Comparison of ENCODE assay signal across 19 cellular contexts in genomic region chr2:71560286-71561011, GRCh38.
DNase-seq lines count a peak whose midpoint lies in the region; ATAC-seq and TF ChIP-seq lines count a peak whose summit lies in the region.
"Had no signal": no experiment of that assay in that cellular context is flagged by ENCODE, and none has a peak within 500 bp of the region (broad histone marks: within the 10 kb centered on the region; RNA-seq: fewer than 3 reads in every experiment).

No MANE protein-coding gene starts in this region.

- ATAC-seq in Right ventricle myocardium superior (ENCODE audit: poor library complexity) (no peak), thoracic aorta (ENCODE audit: insufficient number of reproducible peaks, low FRiP score, low read depth) (no peak), HG02981 (IDR thresholded peaks at IDR 0.05; ENCODE audit: unreplicated experiment) (no peak)
- ATAC-seq in CD4-positive, alpha-beta T cell (ENCODE audit: poor library complexity): no peak
- ATAC-seq: A549, HCT116 had no signal

- H3K27me3 ChIP-seq in left ventricle myocardium inferior (ENCODE audit: low read depth) (no peaks in the 10 kb centered on the region), thoracic aorta (replicated peaks; ENCODE audit: insufficient read depth) (no peaks in the 10 kb centered on the region)
- no peaks in the 10 kb centered on the region for H3K27me3 ChIP-seq in CD4-positive, alpha-beta T cell (ENCODE audit: control insufficient read depth, insufficient read depth, low read length)
- H3K27me3 ChIP-seq: Peyer's patch had no signal

- no peaks in the 10 kb centered on the region for H3K27me3 Mint-ChIP-seq in CD4-positive, alpha-beta T cell
- peaks cover 39% of the 10 kb centered on the region for H3K27me3 Mint-ChIP-seq in endothelial cell (ENCODE audit: unreplicated experiment)

- DNase-seq in Right ventricle myocardium superior (peak; percentile 17), left ventricle myocardium inferior (no peak), NCI-H1694 treated with DMSO at 0.1 percent for 48 hours (lab: John Stamatoyannopoulos, UW) (peak; percentile 22), left kidney (ENCODE audit: low read depth, low spot score) (peak; percentile 88), thoracic aorta (ENCODE audit: low spot score) (no peak), endothelial cell (ENCODE audit: low spot score) (no peak)
- DNase-seq in CD4-positive, alpha-beta T cell: no peak
- DNase-seq: CD4-positive, alpha-beta memory T cell; DMS79; GDM1; NCI-H1436 treated with DMSO at 0.1 percent for 48 hours; NCI-H2107; NCI-H446 treated with DMSO at 0.1 percent for 48 hours; NCI-H748 treated with DMSO at 0.1 percent for 48 hours; Peyer's patch had no signal

- H3K27ac Mint-ChIP-seq in CD4-positive, alpha-beta T cell: no peak overlapping the region
- no peak overlapping the region for H3K27ac Mint-ChIP-seq in endothelial cell (ENCODE audit: unreplicated experiment)
- H3K27ac Mint-ChIP-seq: CD4-positive, alpha-beta memory T cell; IgD-negative memory B cell had no signal

- no peak overlapping the region for H3K4me3 ChIP-seq in left ventricle myocardium inferior
- H3K4me3 ChIP-seq in thoracic aorta: peak overlapping the region; percentile 47
- H3K4me3 ChIP-seq: A549, Peyer's patch had no signal

- no peaks in the 10 kb centered on the region for H3K4me1 Mint-ChIP-seq in CD4-positive, alpha-beta T cell (ENCODE audit: low read depth)
- peaks cover 23% of the 10 kb centered on the region for H3K4me1 Mint-ChIP-seq in endothelial cell (ENCODE audit: unreplicated experiment)
- H3K4me1 Mint-ChIP-seq: CD4-positive, alpha-beta memory T cell; IgD-negative memory B cell had no signal

- H3K4me1 ChIP-seq in left ventricle myocardium inferior (peaks cover 6% of the 10 kb centered on the region), thoracic aorta (ENCODE audit: control insufficient read depth in 1 of 2, low read depth in 2 of 2) (peaks cover 2 to 43% of the 10 kb centered on the region in 2 donors)
- H3K4me1 ChIP-seq: Peyer's patch had no signal

- POLR2A ChIA-PET in CD4-positive, alpha-beta T cell (lab: Charles Lee): no interaction called here

- no peak overlapping the region for H3K4me3 Mint-ChIP-seq in CD4-positive, alpha-beta T cell
- no peak overlapping the region for H3K4me3 Mint-ChIP-seq in endothelial cell (ENCODE audit: unreplicated experiment)
- H3K4me3 Mint-ChIP-seq: CD4-positive, alpha-beta memory T cell; IgD-negative memory B cell had no signal

- peaks cover 28% of the 10 kb centered on the region for H3K36me3 ChIP-seq in left ventricle myocardium inferior
- no peaks in the 10 kb centered on the region for H3K36me3 ChIP-seq in thoracic aorta
- H3K36me3 ChIP-seq: Peyer's patch had no signal

- CTCF ChIA-PET in CD4-positive, alpha-beta T cell (lab: Charles Lee): no interaction called here

- TF ChIP-seq CTCF in left ventricle myocardium inferior (IDR thresholded peaks at IDR 0.05; ENCODE audit: borderline replicate concordance) (no peak), thoracic aorta (IDR thresholded peaks at IDR 0.05) (no peak), endothelial cell (IDR thresholded peaks at IDR 0.05; ENCODE audit: unreplicated experiment) (no peak)
- TF ChIP-seq CTCF in CD4-positive, alpha-beta T cell (IDR thresholded peaks at IDR 0.05): no peak

- no peaks in the 10 kb centered on the region for H3K36me3 Mint-ChIP-seq in CD4-positive, alpha-beta T cell (ENCODE audit: low read depth)
- peaks cover 28% of the 10 kb centered on the region for H3K36me3 Mint-ChIP-seq in endothelial cell (ENCODE audit: low read depth, unreplicated experiment)
- H3K36me3 Mint-ChIP-seq: CD4-positive, alpha-beta memory T cell; IgD-negative memory B cell had no signal

- H3K27ac ChIP-seq in left ventricle myocardium inferior (replicated peaks) (no peak overlapping the region), thoracic aorta (no peak overlapping the region)
- no peak overlapping the region for H3K27ac ChIP-seq in CD4-positive, alpha-beta T cell (ENCODE audit: low read depth, low read length)
- H3K27ac ChIP-seq: Peyer's patch had no signal

- H3K9me3 ChIP-seq in left ventricle myocardium inferior (replicated peaks): no peaks in the 10 kb centered on the region
- H3K9me3 ChIP-seq in thoracic aorta: no peaks in the 10 kb centered on the region
- no peaks in the 10 kb centered on the region for H3K9me3 ChIP-seq in CD4-positive, alpha-beta T cell (ENCODE audit: control insufficient read depth, low read length)
- H3K9me3 ChIP-seq: A549, Peyer's patch had no signal

- H3K9me3 Mint-ChIP-seq in CD4-positive, alpha-beta T cell: no peaks in the 10 kb centered on the region
- no peaks in the 10 kb centered on the region for H3K9me3 Mint-ChIP-seq in endothelial cell (ENCODE audit: unreplicated experiment)
- H3K9me3 Mint-ChIP-seq: CD4-positive, alpha-beta memory T cell; IgD-negative memory B cell had no signal

- intact Hi-C loops in Right ventricle myocardium superior (cut with DNase I): no loop called here
- intact Hi-C loops in left ventricle myocardium inferior (cut with micrococcal nuclease): no loop called here
- intact Hi-C loops in CD4-positive, alpha-beta T cell (cut with DNase I, micrococcal nuclease): no loop called here

Comparison
In these comparisons a context has a peak if more than half of its experiments do, and no peak if none do; other contexts are left out.
1. DNase-seq: peak in Right ventricle myocardium superior (single experiment), NCI-H1694 treated with DMSO at 0.1 percent for 48 hours (single experiment) and left kidney (single experiment); none in left ventricle myocardium inferior (single experiment), thoracic aorta (single experiment), CD4-positive, alpha-beta T cell (0 of 10) and endothelial cell (single experiment).